In the genomic region with DNA sequence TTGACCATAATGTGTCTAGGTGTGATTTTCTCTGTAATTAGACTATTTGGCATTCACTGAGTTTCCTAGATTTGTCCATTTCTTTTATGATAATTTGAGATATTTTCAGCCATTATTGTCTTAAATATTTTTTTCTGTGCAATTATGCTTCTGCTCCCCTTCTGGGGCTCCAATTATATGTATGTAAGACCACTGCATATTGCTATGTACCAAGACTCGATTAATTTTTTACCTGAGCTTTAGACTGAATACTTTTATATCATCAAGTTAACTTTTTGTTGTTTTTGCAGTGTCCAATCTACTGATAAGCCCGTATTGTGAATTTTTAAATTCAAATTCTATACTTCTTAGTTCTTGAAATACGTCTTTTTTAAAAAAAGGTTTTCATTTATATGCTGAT, we compare ENCODE assay signal across 7 cellular contexts.
"Had no signal": no experiment of that assay in that cellular context is flagged by ENCODE, and none has a peak within 500 bp of the region (broad histone marks: within the 10 kb centered on the region; RNA-seq: fewer than 3 reads in every experiment).

No MANE protein-coding gene starts in this region.

- DNase-seq: GDM1, GF-D8 had no signal

- FAIRE-seq: G401.6, GM12878, GM12891, GM18507, GM19239 had no signal

- H3K4me3 ChIP-seq: GM12878 had no signal
